In genomic region chr16:88505405-88506082, GRCh38 we compare ENCODE assay signal across 8 cellular contexts. TPM values are rescaled to one million over a fixed set of nuclear protein-coding genes. Genes with fewer than 3 reads are reported as not detected.
DNase-seq lines count a peak whose midpoint lies in the region; ATAC-seq, FAIRE-seq and TF ChIP-seq lines count a peak whose summit lies in the region.

No MANE protein-coding gene starts in this region.

- intact Hi-C loops in OCI-LY7 (cut with micrococcal nuclease; ENCODE audit: unreplicated experiment), result loop anchor here (1.0 kb wide), 3 partner anchors 26 to 62 kb away; no protein-coding TSS in a partner anchor

- no peaks in the 10 kb centered on the region for H3K79me2 ChIP-seq in OCI-LY7 (ENCODE audit: insufficient read depth, low read depth, low read length)

- H3K9me3 ChIP-seq in OCI-LY7 (ENCODE audit: low read length), result no peaks in the 10 kb centered on the region

- no TSS peak for BruUV-seq in OCI-LY7 (replicated peaks; lab: Mats Ljungman, UMichigan)

- FAIRE-seq in H54 (lab: Jason Lieb, UNC), result no peak

- H3K4me1 ChIP-seq in OCI-LY7 (ENCODE audit: insufficient read depth, low read length, poor library complexity, severe bottlenecking), result peaks cover 12% of the 10 kb centered on the region

- no peaks in the 10 kb centered on the region for H3K9me2 ChIP-seq in OCI-LY7 (ENCODE audit: insufficient read depth, low read length)

- TF ChIP-seq POLR2A in H54 (IDR thresholded peaks at IDR 0.05; ENCODE audit: low read depth, low read length), result no peak

- no peaks in the 10 kb centered on the region for H4K20me1 ChIP-seq in OCI-LY7 (ENCODE audit: insufficient read depth, low read length)

- no peak overlapping the region for H3K4me3 ChIP-seq in OCI-LY7 (ENCODE audit: low read depth, low read length, poor library complexity, severe bottlenecking)

- no peak overlapping the region; the same call in 1 of the 2 replicates for H3K4me2 ChIP-seq in OCI-LY7 (ENCODE audit: low read length)

- CTCF ChIA-PET in OCI-LY7 (lab: Charles Lee; ENCODE audit: unreplicated experiment), result no interaction called here

- H2AFZ ChIP-seq in OCI-LY7 (ENCODE audit: low read length), result no peak overlapping the region

- H3K36me3 ChIP-seq in OCI-LY7 (ENCODE audit: insufficient read depth, low read length), result no peaks in the 10 kb centered on the region

- peak; percentile 76 for TF ChIP-seq CTCF in OCI-LY7 (conservative IDR thresholded peaks at IDR 0.05; ENCODE audit: low read length)

- no peak overlapping the region for H3K27ac ChIP-seq in OCI-LY7 (ENCODE audit: low read depth, low read length, poor library complexity, severe bottlenecking)

- POLR2A ChIA-PET in OCI-LY7 (lab: Charles Lee), result no interaction called here

- DNase-seq in NCI-H2081 (lab: John Stamatoyannopoulos, UW) (peak; percentile 75 to 77), NCI-H2081 treated with DMSO at 0.1 percent for 48 hours (lab: John Stamatoyannopoulos, UW) (no peak), OCI-LY7 (ENCODE audit: low spot score) (peak; percentile 79), iPS-NIHi11 (ENCODE audit: low spot score) (peak; percentile 88), H54 (ENCODE audit: insufficient read length, low spot score) (no peak)
- DNase-seq in activated effector memory CD4-positive, alpha-beta T cell treated with anti-CD3 and anti-CD28 coated beads, Interleukin-2, amount 50 U/mL, for 16 hours, result peak; percentile 84
- peak; percentile 23 to 45 (median 38) for DNase-seq in stimulated activated CD4-positive, alpha-beta T cell treated with anti-CD3 and anti-CD28 coated beads, TNF-alpha, amount 100 ng/mL, for 4 hours (ENCODE audit: low read depth in 3 of 3)

- ATAC-seq in HG03571 (IDR thresholded peaks at IDR 0.05; ENCODE audit: unreplicated experiment), result no peak

RNA-seq across cellular contexts. Expression of gene ZFPM1, which starts 52.5 kb away (rescaled TPM):
- 0.98 and 2.1 TPM in 2 replicates for total RNA-seq in OCI-LY7 (2014; rRNA removed; shearing (Covaris generic))
- total RNA-seq in OCI-LY7 (2022), result 11.9 and 14.2 TPM in 2 replicates

Comparison
In these comparisons a context has a peak if more than half of its experiments do, and no peak if none do; other contexts are left out.
1. DNase-seq: peak in NCI-H2081 (2 of 2), OCI-LY7 (single experiment), activated effector memory CD4-positive, alpha-beta T cell treated with anti-CD3 and anti-CD28 coated beads, Interleukin-2, amount 50 U/mL, for 16 hours (single experiment), iPS-NIHi11 (single experiment) and stimulated activated CD4-positive, alpha-beta T cell treated with anti-CD3 and anti-CD28 coated beads, TNF-alpha, amount 100 ng/mL, for 4 hours (3 of 3); none in NCI-H2081 treated with DMSO at 0.1 percent for 48 hours (single experiment) and H54 (single experiment).